28 cellular contexts compared by ENCODE assay signal in genomic region chrX:68847172-68847571, GRCh38.
"Had no signal": no experiment of that assay in that cellular context is flagged by ENCODE, and none has a peak within 500 bp of the region (broad histone marks: within the 10 kb centered on the region; RNA-seq: fewer than 3 reads in every experiment).

No MANE protein-coding gene starts in this region.

- H3K9me3 ChIP-seq: adrenal gland, ascending aorta, gastrocnemius medialis, transverse colon had no signal

- H3K4me1 Mint-ChIP-seq: activated CD4-positive, alpha-beta T cell treated with anti-CD3 and anti-CD28 coated beads for 36 hours; activated T-helper 17 cell treated with anti-CD3 and anti-CD28 coated beads, Interleukin-2, amount 50 U/mL, for 72 hours had no signal

- ATAC-seq: activated CD4-positive, alpha-beta T cell treated with anti-CD3 and anti-CD28 coated beads for 36 hours; activated T-helper 17 cell treated with anti-CD3 and anti-CD28 coated beads, Interleukin-2, amount 50 U/mL, for 72 hours; esophagus mucosa; gastrocnemius medialis; natural killer cell; stimulated activated naive B cell treated with anti-CD40 and anti-IgM and Interleukin-4, amounts not matched to agents 10 μg/mL and 1 μg/mL and 100 μg/mL, for 72 hours had no signal

- H3K27ac Mint-ChIP-seq: activated CD4-positive, alpha-beta T cell treated with anti-CD3 and anti-CD28 coated beads for 36 hours; activated naive CD8-positive, alpha-beta T cell; activated T-cell treated with anti-CD3 and anti-CD28 coated beads, Interleukin-2, amount 50 U/mL, for 24 hours; activated T-helper 17 cell treated with anti-CD3 and anti-CD28 coated beads, Interleukin-2, amount 50 U/mL, for 72 hours; natural killer cell; stimulated activated naive B cell treated with anti-CD40 and anti-IgM and Interleukin-4, amounts not matched to agents 10 μg/mL and 1 μg/mL and 100 μg/mL, for 72 hours; WTC11 had no signal

- H3K27me3 ChIP-seq: adrenal gland, ascending aorta, gastrocnemius medialis, transverse colon had no signal

- H3K36me3 ChIP-seq: adrenal gland, gastrocnemius medialis, transverse colon had no signal

- H3K27ac ChIP-seq: adrenal gland, ascending aorta, gastrocnemius medialis had no signal

- H3K4me1 ChIP-seq: adrenal gland, ascending aorta, gastrocnemius medialis had no signal

- H3K9me3 Mint-ChIP-seq: activated T-cell treated with anti-CD3 and anti-CD28 coated beads, Interleukin-2, amount 50 U/mL, for 24 hours; activated T-helper 17 cell treated with anti-CD3 and anti-CD28 coated beads, Interleukin-2, amount 50 U/mL, for 72 hours; natural killer cell; stimulated activated naive B cell treated with anti-CD40 and anti-IgM and Interleukin-4, amounts not matched to agents 10 μg/mL and 1 μg/mL and 100 μg/mL, for 72 hours; WTC11 had no signal

- H3K4me2 ChIP-seq: smooth muscle cell had no signal

- H3K4me3 ChIP-seq: adrenal gland, ascending aorta, gastrocnemius medialis, smooth muscle cell, transverse colon had no signal

- H3K27me3 Mint-ChIP-seq: activated CD4-positive, alpha-beta T cell treated with anti-CD3 and anti-CD28 coated beads for 36 hours; activated naive CD8-positive, alpha-beta T cell; activated T-helper 17 cell treated with anti-CD3 and anti-CD28 coated beads, Interleukin-2, amount 50 U/mL, for 72 hours had no signal

- FAIRE-seq: endothelial cell of umbilical vein, keratinocyte, urothelium cell line had no signal

- H3K36me3 Mint-ChIP-seq: activated naive CD8-positive, alpha-beta T cell; natural killer cell; WTC11 had no signal

- DNase-seq: activated CD4-positive, alpha-beta T cell treated with anti-CD3 and anti-CD28 coated beads for 36 hours; activated CD4-positive, alpha-beta T cell treated with anti-CD3 and anti-CD28 coated beads, Interleukin-2, amount 50 U/mL, for 4 hours; activated CD8-positive, alpha-beta memory T cell treated with anti-CD3 and anti-CD28 coated beads for 24 hours; activated CD8-positive, alpha-beta memory T cell treated with anti-CD3 and anti-CD28 coated beads, Interleukin-2, amount 50 U/mL, for 4 hours; activated naive CD4-positive, alpha-beta T cell; activated T-cell treated with anti-CD3 and anti-CD28 coated beads, Interleukin-2, amount 50 U/mL, for 24 hours; adrenal gland; central memory CD4-positive, alpha-beta T cell; dermis blood vessel endothelial cell; effector memory CD4-positive, alpha-beta T cell; gastrocnemius medialis; mammary epithelial cell; midbrain; natural killer cell; nucleus accumbens; stimulated activated CD4-positive, alpha-beta T cell treated with anti-CD3 and anti-CD28 coated beads, Interleukin-15, amount 100 ng/mL, for 24 hours; stimulated activated naive B cell treated with anti-CD40 and anti-IgM and Interleukin-4, amounts not matched to agents 10 μg/mL and 1 μg/mL and 100 μg/mL, for 72 hours; T1000; transverse colon had no signal

- H3K4me3 Mint-ChIP-seq: activated CD4-positive, alpha-beta T cell treated with anti-CD3 and anti-CD28 coated beads for 36 hours; activated naive CD8-positive, alpha-beta T cell; activated T-cell treated with anti-CD3 and anti-CD28 coated beads, Interleukin-2, amount 50 U/mL, for 24 hours; activated T-helper 17 cell treated with anti-CD3 and anti-CD28 coated beads, Interleukin-2, amount 50 U/mL, for 72 hours; natural killer cell; stimulated activated naive B cell treated with anti-CD40 and anti-IgM and Interleukin-4, amounts not matched to agents 10 μg/mL and 1 μg/mL and 100 μg/mL, for 72 hours had no signal
